25 cellular contexts compared by ENCODE assay signal in genomic region chr11:17746096-17746495, GRCh38. TPM values are rescaled to one million over a fixed set of nuclear protein-coding genes. Genes with fewer than 3 reads are reported as not detected.
"Had no signal": no experiment of that assay in that cellular context is flagged by ENCODE, and none has a peak within 500 bp of the region (broad histone marks: within the 10 kb centered on the region; RNA-seq: fewer than 3 reads in every experiment).

No MANE protein-coding gene starts in this region.

- H2AFZ ChIP-seq: parathyroid adenoma had no signal

- H3K36me3 Mint-ChIP-seq: memory B cell; natural killer cell; stimulated activated memory B cell treated with anti-CD40 and anti-IgM and Interleukin-4, amounts not matched to agents 10 μg/mL and 1 μg/mL and 100 μg/mL, for 72 hours; type B pancreatic cell had no signal

- H3K36me3 ChIP-seq: esophagus squamous epithelium, prostate gland, right atrium auricular region, tibial artery had no signal

- H3K4me3 ChIP-seq: coronary artery, esophagus squamous epithelium, lung, prostate gland, right atrium auricular region, testis, tibial artery had no signal

- H3K9me3 Mint-ChIP-seq: effector memory CD8-positive, alpha-beta T cell; memory B cell; natural killer cell; stimulated activated memory B cell treated with anti-CD40 and anti-IgM and Interleukin-4, amounts not matched to agents 10 μg/mL and 1 μg/mL and 100 μg/mL, for 72 hours; type B pancreatic cell had no signal

- H3K4me1 Mint-ChIP-seq: memory B cell; natural killer cell; stimulated activated memory B cell treated with anti-CD40 and anti-IgM and Interleukin-4, amounts not matched to agents 10 μg/mL and 1 μg/mL and 100 μg/mL, for 72 hours had no signal

- H3K27ac Mint-ChIP-seq: effector memory CD8-positive, alpha-beta T cell; memory B cell; natural killer cell; stimulated activated memory B cell treated with anti-CD40 and anti-IgM and Interleukin-4, amounts not matched to agents 10 μg/mL and 1 μg/mL and 100 μg/mL, for 72 hours; type B pancreatic cell had no signal

- ATAC-seq: effector memory CD8-positive, alpha-beta T cell; left ventricle myocardium superior; natural killer cell; sciatic nerve; stimulated activated memory B cell treated with anti-CD40 and anti-IgM and Interleukin-4, amounts not matched to agents 10 μg/mL and 1 μg/mL and 100 μg/mL, for 72 hours; stimulated activated naive CD8-positive, alpha-beta T cell treated with anti-CD3 and anti-CD28 coated beads, Interleukin-15, Interleukin-2, amounts not matched to agents 100 U/mL and 50 U/mL, for 24 hours had no signal

- H3K27ac ChIP-seq: coronary artery, esophagus squamous epithelium, parathyroid adenoma, prostate gland, right atrium auricular region, testis, tibial artery had no signal

- H3K9ac ChIP-seq: parathyroid adenoma had no signal

- H3K4me3 Mint-ChIP-seq: effector memory CD8-positive, alpha-beta T cell; memory B cell; natural killer cell; stimulated activated memory B cell treated with anti-CD40 and anti-IgM and Interleukin-4, amounts not matched to agents 10 μg/mL and 1 μg/mL and 100 μg/mL, for 72 hours; type B pancreatic cell had no signal

- H3K27me3 ChIP-seq: right atrium auricular region, testis had no signal

- DNase-seq: effector memory CD8-positive, alpha-beta T cell; erythroblast; esophagus squamous epithelium; foreskin melanocyte; left ventricle myocardium superior; natural killer cell; stimulated activated CD4-positive, alpha-beta T cell treated with anti-CD3 and anti-CD28 coated beads, Interleukin-4, amount 100 ng/mL, for 4 hours; stimulated activated naive CD8-positive, alpha-beta T cell treated with anti-CD3 and anti-CD28 coated beads, Interleukin-15, Interleukin-2, amounts not matched to agents 100 U/mL and 50 U/mL, for 24 hours; substantia nigra; testis had no signal

- H3K4me1 ChIP-seq: parathyroid adenoma, prostate gland, right atrium auricular region, testis, tibial artery had no signal

- H3K79me2 ChIP-seq: parathyroid adenoma had no signal

- H3K9me3 ChIP-seq: esophagus squamous epithelium, prostate gland, right atrium auricular region, testis, tibial artery had no signal

RNA-seq across cellular contexts. Expression of gene KCNC1, which starts 11.5 kb away (rescaled TPM):
- total RNA-seq: dermis microvascular lymphatic vessel endothelial cell, esophagus squamous epithelium, left ventricle myocardium superior, lung, natural killer cell, right atrium auricular region, sciatic nerve had no signal
- polyA plus RNA-seq: keratinocyte had no signal

RNA-seq across cellular contexts. Expression of gene MYOD1, which starts 26.7 kb away (rescaled TPM):
- total RNA-seq: dermis microvascular lymphatic vessel endothelial cell, esophagus squamous epithelium, left ventricle myocardium superior, lung, mononuclear cell, natural killer cell, osteoblast, right atrium auricular region, sciatic nerve had no signal
- polyA plus RNA-seq: keratinocyte, lung, neural cell had no signal
